9 cellular contexts compared by ENCODE assay signal in genomic region chr4:127799711-127800110, GRCh38. TPM values are rescaled to one million over a fixed set of nuclear protein-coding genes. Genes with fewer than 3 reads are reported as not detected.
"Had no signal": no experiment of that assay in that cellular context is flagged by ENCODE, and none has a peak within 500 bp of the region (broad histone marks: within the 10 kb centered on the region; RNA-seq: fewer than 3 reads in every experiment).

No MANE protein-coding gene starts in this region.

- FAIRE-seq: H1, H54, HepG2 had no signal

- DNase-seq: H9, HCEC 1CT, KG1 had no signal

- H3K4me3 ChIP-seq: GM23338 had no signal

- ATAC-seq: GM23338, HepG2 had no signal

- H3K4me2 ChIP-seq: GM23338 had no signal

- H3K27ac ChIP-seq: HL-60 had no signal

- H2AFZ ChIP-seq: GM23338 had no signal

RNA-seq across cellular contexts. Expression of gene HSPA4L, which starts 17.6 kb away (rescaled TPM):
- polyA plus RNA-seq: IgD-negative memory B cell had no signal
